8 cellular contexts compared by ENCODE assay signal in genomic region chr19:1618157-1619093, GRCh38. TPM values are rescaled to one million over a fixed set of nuclear protein-coding genes. Genes with fewer than 3 reads are reported as not detected.
DNase-seq lines count a peak whose midpoint lies in the region; ATAC-seq and TF ChIP-seq lines count a peak whose summit lies in the region.

No MANE protein-coding gene starts in this region.

- DNase-seq in stimulated activated CD4-positive, alpha-beta T cell treated with anti-CD3 and anti-CD28 coated beads, Interleukin-12 subunit alpha, Interleukin-12 subunit beta, amount 100 ng/mL, for 4 hours: peak; percentile 24
- DNase-seq in stimulated activated CD4-positive, alpha-beta T cell treated with anti-CD3 and anti-CD28 coated beads, Interleukin-1b, Interleukin-23, amount 100 ng/mL, for 48 hours: no peak
- peak; percentile 46 to 75 (median 63) for DNase-seq in Peyer's patch
- DNase-seq in cerebellum (ENCODE audit: low spot score): peak; percentile 75
- no peak for DNase-seq in natural killer cell

- H3K9me3 Mint-ChIP-seq in natural killer cell: no peaks in the 10 kb centered on the region

- intact Hi-C loops in natural killer cell (cut with micrococcal nuclease): no loop called here

- no peaks in the 10 kb centered on the region for H3K27me3 Mint-ChIP-seq in natural killer cell (ENCODE audit: low read depth in 2 of 2)

- no peaks in the 10 kb centered on the region for H3K36me3 Mint-ChIP-seq in natural killer cell

- no peaks in the 10 kb centered on the region for H3K9me3 ChIP-seq in Peyer's patch

- no peak overlapping the region for H3K4me3 Mint-ChIP-seq in natural killer cell

- H3K4me1 Mint-ChIP-seq in natural killer cell: peaks cover 0 to 7% of the 10 kb centered on the region in 2 donors

- peaks cover 0 to 10% (median 0%) of the 10 kb centered on the region in 4 donors for H3K4me1 ChIP-seq in Peyer's patch

- peak overlapping the region in 1 of 2 donors; percentile 79 for H3K27ac Mint-ChIP-seq in natural killer cell

- no peak for TF ChIP-seq POLR2A in Peyer's patch (IDR thresholded peaks at IDR 0.05)

- no peak overlapping the region for H3K27ac ChIP-seq in Peyer's patch

- ATAC-seq in natural killer cell (peak in 2 of 3 donors; percentile 44 to 56), HG03457 (IDR thresholded peaks at IDR 0.05; ENCODE audit: unreplicated experiment) (no peak), GM21723 (IDR thresholded peaks at IDR 0.05; ENCODE audit: unreplicated experiment) (no peak), GM21576 (IDR thresholded peaks at IDR 0.05; ENCODE audit: unreplicated experiment) (no peak)

- H3K4me3 ChIP-seq in Peyer's patch: no peak overlapping the region

- no peaks in the 10 kb centered on the region for H3K27me3 ChIP-seq in Peyer's patch

- H3K36me3 ChIP-seq in Peyer's patch: peaks cover 0 to 64% (median 0%) of the 10 kb centered on the region in 3 donors

- TF ChIP-seq CTCF in Peyer's patch (IDR thresholded peaks at IDR 0.05): peak in 5 of 6 experiments; percentile 33 to 67 (median 54)
- TF ChIP-seq CTCF in natural killer cell (IDR thresholded peaks at IDR 0.05): no peak

RNA-seq across cellular contexts. Expression of gene UQCR11, which starts 13.2 kb away (rescaled TPM):
- total RNA-seq in Peyer's patch (100 to 1,000 TPM in 1 of 4 donors, 10 to 100 TPM in 3; 59.8 to 122 (median 94.3) TPM), cerebellum (34.8 TPM), natural killer cell (100 to 1,000 TPM in 1 of 3 donors, 10 to 100 TPM in 2; 91.2 to 142 (median 99.1) TPM)

RNA-seq across cellular contexts. Expression of gene MBD3, which starts 25.8 kb away (rescaled TPM):
- total RNA-seq in Peyer's patch: 100 to 1,000 TPM in 1 of 4 donors, 10 to 100 TPM in 3; 58.7 to 110 (median 81.6) TPM
- 39.5 TPM for total RNA-seq in cerebellum
- 10 to 100 TPM; 55.9 to 66.7 (median 59.0) TPM for total RNA-seq in natural killer cell

RNA-seq across cellular contexts. Expression of gene TCF3, which starts 34.0 kb away (rescaled TPM):
- total RNA-seq in Peyer's patch: 100 to 1,000 TPM in 1 of 4 donors, 10 to 100 TPM in 3; 49.2 to 112 (median 80.3) TPM
- total RNA-seq in cerebellum: 28.9 TPM
- 10 to 100 TPM; 54.5 to 72.2 (median 64.3) TPM for total RNA-seq in natural killer cell

RNA-seq across cellular contexts. Expression of gene MEX3D, which starts 50.3 kb away (rescaled TPM):
- total RNA-seq in Peyer's patch (10 to 100 TPM; 11.6 to 20.0 (median 15.6) TPM), cerebellum (36.5 TPM), natural killer cell (1 to 10 TPM; 4.2 to 6.9 (median 4.4) TPM)

Comparison
In these comparisons a context has a peak if more than half of its experiments do, and no peak if none do; other contexts are left out.
1. DNase-seq: peak in stimulated activated CD4-positive, alpha-beta T cell treated with anti-CD3 and anti-CD28 coated beads, Interleukin-12 subunit alpha, Interleukin-12 subunit beta, amount 100 ng/mL, for 4 hours (single experiment), Peyer's patch (3 of 3) and cerebellum (single experiment); none in stimulated activated CD4-positive, alpha-beta T cell treated with anti-CD3 and anti-CD28 coated beads, Interleukin-1b, Interleukin-23, amount 100 ng/mL, for 48 hours (single experiment) and natural killer cell (single experiment).
2. ATAC-seq: peak in natural killer cell (2 of 3); none in HG03457 (single experiment), GM21723 (single experiment) and GM21576 (single experiment).